Comparison of ENCODE assay signal across 8 cellular contexts in genomic region chr7:90211391-90212148, GRCh38. TPM values are rescaled to one million over a fixed set of nuclear protein-coding genes. Genes with fewer than 3 reads are reported as not detected.
A peak's percentile ranks its signal among the peaks of the same experiment; 100 is the strongest.
DNase-seq lines count a peak whose midpoint lies in the region; ATAC-seq and TF ChIP-seq lines count a peak whose summit lies in the region.

STEAP2 (plus strand) TSS chr7:90211740; CDS start chr7:90225083, 13,343 bp downstream.

- peak within 1 kb of the TSS; percentile 95 for H3K9ac ChIP-seq in endocrine pancreas (ENCODE audit: control insufficient read depth, insufficient read depth, low read length)

- peak; percentile 4 for TF ChIP-seq CTCF in NB4 (IDR thresholded peaks at IDR 0.05; ENCODE audit: low read depth, low read length)
- TF ChIP-seq CTCF in lower lobe of right lung (IDR thresholded peaks at IDR 0.05), result peak; percentile 53

- intact Hi-C loops in lower lobe of right lung (cut with DNase I), result no loop called here

- CTCF ChIA-PET in HEK293T (lab: Yijun Ruan, JAX), result interaction anchor here (0.9 to 1.8 kb wide), 3 partner anchors 12 to 58 kb away, joined by 3 to 6 read pairs (median 5); partner anchors contain the start of gene STEAP1

- H3K4me3 ChIP-seq in NB4 (ENCODE audit: low read depth, low read length) (no peak within 1 kb of the TSS), endocrine pancreas (ENCODE audit: control insufficient read depth, insufficient read depth, low read length) (peak within 1 kb of the TSS; percentile 82), lower lobe of right lung (peak within 1 kb of the TSS; percentile 62)

- H3K27me3 ChIP-seq in endocrine pancreas (ENCODE audit: control insufficient read depth, insufficient read depth, low read length) (no peaks in the 10 kb centered on the region), lower lobe of right lung (ENCODE audit: low read depth) (peaks cover 11% of the 10 kb centered on the region)

- no peak for TF ChIP-seq POLR2A in NB4 (IDR thresholded peaks at IDR 0.05; ENCODE audit: extremely low read depth, insufficient read length)

- peak within 1 kb of the TSS; percentile 80 for H3K27ac ChIP-seq in lower lobe of right lung

- POLR2A ChIA-PET in HEK293T (lab: Yijun Ruan, JAX), result interaction anchor here (0.6 to 2.9 kb wide), 13 partner anchors 9 to 179 kb away, joined by 3 to 18 read pairs (median 3); partner anchors contain the start of gene STEAP1

- ATAC-seq in activated CD4-positive, CD25-positive, alpha-beta regulatory T cell treated with anti-CD3 and anti-CD28 coated beads, Interleukin-2, amount 50 U/mL, for 24 hours, result peak; percentile 38 to 60
- peak; percentile 98 to 99 for ATAC-seq in lower lobe of right lung

- H3K9me3 ChIP-seq in endocrine pancreas (ENCODE audit: control insufficient read depth, low read length) (no peaks in the 10 kb centered on the region), lower lobe of right lung (no peaks in the 10 kb centered on the region)

- H3K4me1 ChIP-seq in endocrine pancreas (ENCODE audit: control insufficient read depth, insufficient read depth, low read length) (peaks cover 8% of the 10 kb centered on the region), lower lobe of right lung (peaks cover 7% of the 10 kb centered on the region)

- no peaks in the 10 kb centered on the region for H3K36me3 ChIP-seq in endocrine pancreas (ENCODE audit: control insufficient read depth, insufficient read depth, low read length)
- no peaks in the 10 kb centered on the region for H3K36me3 ChIP-seq in lower lobe of right lung

- DNase-seq in activated CD4-positive, CD25-positive, alpha-beta regulatory T cell (lab: John Stamatoyannopoulos, UW), result no peak
- DNase-seq in HEK293T (ENCODE audit: extremely low spot score) (peak; percentile 80), NB4 (ENCODE audit: low read depth) (peak; percentile 15), T1000 (lab: John Stamatoyannopoulos, UW) (peak; percentile 68), lower lobe of right lung (peak; percentile 87)
- DNase-seq in stimulated activated CD8-positive, alpha-beta memory T cell treated with anti-CD3 and anti-CD28 coated beads, Interleukin-12 subunit alpha, Interleukin-12 subunit beta, amount 100 ng/mL, for 24 hours (ENCODE audit: extremely low read depth), result peak; percentile 1

TF ChIP-seq in HEK293T, 16 proteins besides CTCF, POLR2A, EP300 and RAD21:
- TF ChIP-seq SUZ12 (IDR thresholded peaks at IDR 0.05) (no peak), TARDBP (IDR thresholded peaks at IDR 0.05) (peak; percentile 98), L3MBTL2 (conservative IDR thresholded peaks at IDR 0.05) (peak; percentile 96), HDGF (IDR thresholded peaks at IDR 0.05; ENCODE audit: borderline replicate concordance) (peak; percentile 55; the same call in 1 of the 2 replicates)

RNA-seq across cellular contexts. Expression of gene STEAP2, which starts in this region (rescaled TPM):
- 13.4 TPM for total RNA-seq in lower lobe of right lung

Comparison
In these comparisons a context has a peak if more than half of its experiments do, and no peak if none do; other contexts are left out.
1. DNase-seq: peak in HEK293T (single experiment), NB4 (single experiment), T1000 (single experiment), lower lobe of right lung (single experiment) and stimulated activated CD8-positive, alpha-beta memory T cell treated with anti-CD3 and anti-CD28 coated beads, Interleukin-12 subunit alpha, Interleukin-12 subunit beta, amount 100 ng/mL, for 24 hours (single experiment); none in activated CD4-positive, CD25-positive, alpha-beta regulatory T cell (0 of 4).